19 cellular contexts compared by ENCODE assay signal in genomic region chr9:127351182-127352166, GRCh38. TPM values are rescaled to one million over a fixed set of nuclear protein-coding genes. Genes with fewer than 3 reads are reported as not detected.
DNase-seq lines count a peak whose midpoint lies in the region; ATAC-seq and TF ChIP-seq lines count a peak whose summit lies in the region.
"Had no signal": no experiment of that assay in that cellular context is flagged by ENCODE, and none has a peak within 500 bp of the region (broad histone marks: within the 10 kb centered on the region; RNA-seq: fewer than 3 reads in every experiment).

No MANE protein-coding gene starts in this region.

- CTCF ChIA-PET in HEK293T (lab: Yijun Ruan, JAX), result no interaction called here
- CTCF ChIA-PET in MCF 10A (lab: Yijun Ruan, JAX), result interaction anchor here (0.6 kb wide), 2 partner anchors 137 to 1601 kb away, joined by 3 to 4 read pairs; no protein-coding TSS in a partner anchor

- H3K4me1 Mint-ChIP-seq in MCF 10A (ENCODE audit: insufficient read depth, unreplicated experiment), result no peaks in the 10 kb centered on the region
- H3K4me1 Mint-ChIP-seq: activated naive CD8-positive, alpha-beta T cell treated with anti-CD3 and anti-CD28 coated beads for 36 hours; T-cell had no signal

- no peak overlapping the region for H3K4me3 Mint-ChIP-seq in MCF 10A (ENCODE audit: unreplicated experiment)
- H3K4me3 Mint-ChIP-seq: activated naive CD8-positive, alpha-beta T cell treated with anti-CD3 and anti-CD28 coated beads for 36 hours; effector memory CD8-positive, alpha-beta T cell; neural progenitor cell; T-cell had no signal

- DNase-seq in COR-L47 (lab: John Stamatoyannopoulos, UW) (peak; percentile 3), HEK293T (ENCODE audit: extremely low spot score) (no peak), NCI-H510A treated with DMSO at 0.1 percent for 48 hours (lab: John Stamatoyannopoulos, UW) (peak; percentile 92), ecto neural progenitor cell (ENCODE audit: low spot score) (peak; percentile 25), MCF 10A (ENCODE audit: unreplicated experiment) (no peak)
- DNase-seq: activated naive CD8-positive, alpha-beta T cell treated with anti-CD3 and anti-CD28 coated beads for 36 hours; effector memory CD8-positive, alpha-beta T cell; HCEC 1CT; Kasumi-1; left ventricle myocardium superior; mucosa of descending colon; NCI-H1048; NCI-H226; stimulated activated CD4-positive, alpha-beta T cell treated with anti-CD3 and anti-CD28 coated beads, Interleukin-4, amount 100 ng/mL, for 1 hour; T-cell had no signal

- H3K27ac Mint-ChIP-seq in MCF 10A (ENCODE audit: low read depth, unreplicated experiment), result no peak overlapping the region
- H3K27ac Mint-ChIP-seq: activated naive CD8-positive, alpha-beta T cell treated with anti-CD3 and anti-CD28 coated beads for 36 hours; effector memory CD8-positive, alpha-beta T cell; neural progenitor cell; T-cell had no signal

- intact Hi-C loops in MCF 10A (cut with micrococcal nuclease), result no loop called here

- BruUV-seq in MCF 10A (replicated peaks; lab: Mats Ljungman, UMichigan), result no TSS peak

- H3K27me3 Mint-ChIP-seq in MCF 10A (ENCODE audit: insufficient read depth, unreplicated experiment), result no peaks in the 10 kb centered on the region

- no peak for TF ChIP-seq CTCF in MCF 10A (IDR thresholded peaks at IDR 0.05; ENCODE audit: unreplicated experiment)

- H3K36me3 Mint-ChIP-seq in MCF 10A (ENCODE audit: insufficient read depth, unreplicated experiment), result no peaks in the 10 kb centered on the region
- H3K36me3 Mint-ChIP-seq: activated naive CD8-positive, alpha-beta T cell treated with anti-CD3 and anti-CD28 coated beads for 36 hours had no signal

- ATAC-seq in GM18870 (IDR thresholded peaks at IDR 0.05; ENCODE audit: unreplicated experiment) (no peak), GM19324 (IDR thresholded peaks at IDR 0.05; ENCODE audit: low FRiP score, unreplicated experiment) (no peak), GM21576 (IDR thresholded peaks at IDR 0.05; ENCODE audit: unreplicated experiment) (no peak)
- ATAC-seq: effector memory CD8-positive, alpha-beta T cell; left ventricle myocardium superior; mucosa of descending colon; T-cell had no signal

- POLR2A ChIA-PET in HEK293T (lab: Yijun Ruan, JAX) (interaction anchor here (1.1 kb wide), 1 partner anchor 18 kb away, joined by 3 read pairs; no protein-coding TSS in a partner anchor), MCF 10A (lab: Yijun Ruan, JAX) (interaction anchor here (1.0 kb wide), 1 partner anchor 9 kb away, joined by 3 read pairs; no protein-coding TSS in a partner anchor)

- no peaks in the 10 kb centered on the region for H3K9me3 Mint-ChIP-seq in MCF 10A (ENCODE audit: unreplicated experiment)
- H3K9me3 Mint-ChIP-seq: activated naive CD8-positive, alpha-beta T cell treated with anti-CD3 and anti-CD28 coated beads for 36 hours; effector memory CD8-positive, alpha-beta T cell; neural progenitor cell; T-cell had no signal

TF ChIP-seq in HEK293T, 16 proteins besides CTCF, POLR2A, EP300 and RAD21:
- no peak for TF ChIP-seq FOXM1 (IDR thresholded peaks at IDR 0.05; ENCODE audit: borderline replicate concordance)
- TF ChIP-seq PKNOX1 (IDR thresholded peaks at IDR 0.05), result 0 out of 2 replicates have a peak, but pooled peaks have one; percentile 30

RNA-seq across cellular contexts. Expression of gene SLC2A8, which starts 45.5 kb away (rescaled TPM):
- 13.7 and 14.0 TPM in 2 replicates for total RNA-seq in MCF 10A (2022)

Comparison
In these comparisons a context has a peak if more than half of its experiments do, and no peak if none do; other contexts are left out.
1. DNase-seq: peak in COR-L47 (single experiment), NCI-H510A treated with DMSO at 0.1 percent for 48 hours (single experiment) and ecto neural progenitor cell (single experiment); none in HEK293T (single experiment) and MCF 10A (single experiment).